19 cellular contexts compared by ENCODE assay signal in the genomic region with DNA sequence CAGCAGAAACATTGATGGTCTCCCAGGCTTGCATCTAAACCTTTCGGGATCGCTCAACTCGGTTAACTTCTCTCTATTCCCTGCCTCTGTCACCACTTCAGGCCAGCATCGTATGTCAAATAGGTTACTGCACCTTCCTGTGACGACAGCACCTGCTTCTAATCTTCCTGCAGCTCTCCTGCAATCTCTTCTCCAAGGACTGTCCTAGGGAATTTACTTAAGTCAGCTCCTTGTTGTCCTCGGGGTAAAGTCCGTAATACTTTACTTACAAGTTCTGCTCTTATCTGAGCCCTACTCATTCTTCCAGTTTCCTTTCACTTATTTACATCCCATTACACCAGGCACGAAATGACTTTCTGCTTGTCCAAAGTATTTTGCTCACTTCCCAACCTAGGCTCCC.
"Had no signal": no experiment of that assay in that cellular context is flagged by ENCODE, and none has a peak within 500 bp of the region (broad histone marks: within the 10 kb centered on the region; RNA-seq: fewer than 3 reads in every experiment).

No MANE protein-coding gene starts in this region.

- H3K4me3 ChIP-seq: coronary artery, esophagus squamous epithelium, gastrocnemius medialis, left lung, lower lobe of right lung, mucosa of descending colon had no signal

- H3K36me3 Mint-ChIP-seq: mesothelial cell of epicardium had no signal

- ATAC-seq: effector memory CD8-positive, alpha-beta T cell; esophagus mucosa; gastrocnemius medialis; left lung; left ventricle myocardium superior; mucosa of descending colon had no signal

- H3K9me3 Mint-ChIP-seq: effector memory CD8-positive, alpha-beta T cell; endodermal cell; mesothelial cell of epicardium had no signal

- H3K27ac ChIP-seq: coronary artery, epithelial cell of prostate, esophagus squamous epithelium, gastrocnemius medialis, left lung, lower lobe of right lung had no signal

- H3K36me3 ChIP-seq: esophagus squamous epithelium, gastrocnemius medialis, left lung, lower lobe of right lung had no signal

- H3K4me1 ChIP-seq: esophagus squamous epithelium, gastrocnemius medialis, left lung, lower lobe of right lung had no signal

- H3K27me3 ChIP-seq: esophagus squamous epithelium, gastrocnemius medialis, left lung had no signal

- H3K4me3 Mint-ChIP-seq: effector memory CD8-positive, alpha-beta T cell; endodermal cell; mesothelial cell of epicardium had no signal

- H3K9me3 ChIP-seq: esophagus squamous epithelium, gastrocnemius medialis, left lung, lower lobe of right lung, mucosa of descending colon had no signal

- DNase-seq: effector CD8-positive, alpha-beta T cell; effector memory CD8-positive, alpha-beta T cell; endodermal cell; erythroblast; esophagus squamous epithelium; foreskin melanocyte; gastrocnemius medialis; glutamatergic neuron; head of caudate nucleus; hippocampal formation; left lung; left ventricle myocardium superior; lower lobe of right lung; mesenchymal stem cell; mucosa of descending colon had no signal

- H3K27ac Mint-ChIP-seq: effector memory CD8-positive, alpha-beta T cell; endodermal cell; mesothelial cell of epicardium had no signal
